Comparison of ENCODE assay signal across 10 cellular contexts in the genomic region with DNA sequence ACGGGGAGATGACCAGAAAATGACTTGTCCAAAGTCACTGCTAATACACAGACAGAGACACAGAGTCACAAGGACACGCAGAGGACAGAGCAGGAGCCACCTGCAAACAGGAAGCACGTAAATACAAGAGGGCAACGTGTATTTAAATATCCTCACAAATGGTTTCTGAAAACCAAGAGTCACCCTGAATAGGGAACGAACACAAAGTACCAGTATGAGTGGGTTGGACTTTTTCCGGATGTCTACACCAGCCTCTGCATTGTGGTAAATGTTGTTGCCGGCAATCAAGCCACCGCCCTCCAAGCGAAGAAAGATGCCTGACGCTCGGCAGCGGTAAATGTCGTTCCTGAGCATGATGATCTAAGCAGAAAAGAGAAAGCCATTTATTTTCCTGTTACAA. TPM values are rescaled to one million over a fixed set of nuclear protein-coding genes. Genes with fewer than 3 reads are reported as not detected.
A peak's percentile ranks its signal among the peaks of the same experiment; 100 is the strongest.
DNase-seq lines count a peak whose midpoint lies in the region; ATAC-seq and TF ChIP-seq lines count a peak whose summit lies in the region.
"Had no signal": no experiment of that assay in that cellular context is flagged by ENCODE, and none has a peak within 500 bp of the region (broad histone marks: within the 10 kb centered on the region; RNA-seq: fewer than 3 reads in every experiment).

No MANE protein-coding gene starts in this region.

- no peaks in the 10 kb centered on the region for H3K9me3 ChIP-seq in Peyer's patch
- no peaks in the 10 kb centered on the region for H3K9me3 ChIP-seq in left lung
- no peaks in the 10 kb centered on the region for H3K9me3 ChIP-seq in esophagus muscularis mucosa
- no peaks in the 10 kb centered on the region for H3K9me3 ChIP-seq in prostate gland

- TF ChIP-seq POLR2A in Peyer's patch (IDR thresholded peaks at IDR 0.05) (no peak), esophagus muscularis mucosa (IDR thresholded peaks at IDR 0.05; ENCODE audit: low read depth) (no peak), prostate gland (IDR thresholded peaks at IDR 0.05) (no peak)

- TF ChIP-seq EP300 in esophagus muscularis mucosa (IDR thresholded peaks at IDR 0.05) = no peak

- intact Hi-C loops in left lung (cut with DNase I) = no loop called here
- intact Hi-C loops in esophagus muscularis mucosa (cut with DNase I) = no loop called here
- intact Hi-C loops in prostate gland (cut with DNase I) = no loop called here

- H3K27me3 ChIP-seq in Peyer's patch (no peaks in the 10 kb centered on the region), left lung (no peaks in the 10 kb centered on the region), esophagus muscularis mucosa (no peaks in the 10 kb centered on the region), prostate gland (replicated peaks; ENCODE audit: insufficient read depth) (no peaks in the 10 kb centered on the region)

- H3K4me3 ChIP-seq in Peyer's patch (peak overlapping the region in 1 of 4 donors; percentile 14), left lung (no peak overlapping the region), esophagus muscularis mucosa (no peak overlapping the region), prostate gland (no peak overlapping the region)

- H3K4me1 ChIP-seq in Peyer's patch (peaks cover 0 to 5% (median 2%) of the 10 kb centered on the region in 4 donors), left lung (no peaks in the 10 kb centered on the region), esophagus muscularis mucosa (no peaks in the 10 kb centered on the region), prostate gland (replicated peaks) (no peaks in the 10 kb centered on the region)

- whole genome bisulfite sequencing in esophagus muscularis mucosa = 94% methylated on average over 13 of the region's 13 CpGs
- 93% methylated on average over 13 of the region's 13 CpGs for WGBS in prostate gland

- DNase-seq in Peyer's patch (peak in 2 of 3 donors; percentile 75 to 82), left lung (no peak), esophagus muscularis mucosa (ENCODE audit: extremely low spot score) (no peak), GF-D8 (lab: John Stamatoyannopoulos, UW) (no peak), prostate gland (ENCODE audit: low spot score) (no peak), KG1 (lab: John Stamatoyannopoulos, UW) (no peak)
- DNase-seq: activated gamma-delta T cell treated with Interleukin-2 at 50 U/mL for 16 hours, DMS153 had no signal

- H3K36me3 ChIP-seq in Peyer's patch (peaks cover 0 to 11% (median 0%) of the 10 kb centered on the region in 3 donors), left lung (peaks cover 0 to 24% of the 10 kb centered on the region in 2 donors), esophagus muscularis mucosa (peaks cover 20 to 80% (median 52%) of the 10 kb centered on the region in 4 donors), prostate gland (no peaks in the 10 kb centered on the region)

- TF ChIP-seq CTCF in Peyer's patch (IDR thresholded peaks at IDR 0.05) (no peak), left lung (IDR thresholded peaks at IDR 0.05) (no peak), esophagus muscularis mucosa (IDR thresholded peaks at IDR 0.05) (no peak), prostate gland (IDR thresholded peaks at IDR 0.05) (no peak)

- ATAC-seq in GM18499 (IDR thresholded peaks at IDR 0.05; ENCODE audit: insufficient read depth, unreplicated experiment) = peak; percentile 67
- ATAC-seq in GM21576 (IDR thresholded peaks at IDR 0.05; ENCODE audit: unreplicated experiment) = peak; percentile 69
- peak; percentile 27 for ATAC-seq in left lung

- H3K27ac ChIP-seq in Peyer's patch (peak overlapping the region; percentile 39 to 75 (median 68)), left lung (no peak overlapping the region), esophagus muscularis mucosa (replicated peaks in 1 of 4) (no peak overlapping the region), prostate gland (no peak overlapping the region)

RNA-seq across cellular contexts. Expression of a gene that starts 44.5 kb away (rescaled TPM):
- total RNA-seq in Peyer's patch = 10 to 100 TPM in 1 of 4 donors, 1 to 10 TPM in 3; 1.6 to 12.4 (median 4.2) TPM
- total RNA-seq in left lung = 1 to 10 TPM; 8.0 to 8.2 TPM
- 10 to 100 TPM in 1 of 4 donors, 1 to 10 TPM in 3; 5.5 to 11.2 (median 9.0) TPM for total RNA-seq in esophagus muscularis mucosa
- 10 to 100 TPM in 1 of 2 donors, 1 to 10 TPM in 1; 8.5 to 17.6 TPM for total RNA-seq in prostate gland

RNA-seq across cellular contexts. Expression of a gene that starts 46.0 kb away (rescaled TPM):
- total RNA-seq in Peyer's patch (10 to 100 TPM in 1 of 4 donors, 1 to 10 TPM in 3; 4.0 to 21.5 (median 8.1) TPM), left lung (10 to 100 TPM; 14.3 to 21.3 TPM), esophagus muscularis mucosa (10 to 100 TPM; 17.4 to 36.8 (median 24.5) TPM), prostate gland (10 to 100 TPM; 20.7 to 21.0 TPM)

Comparison
In these comparisons a context has a peak if more than half of its experiments do, and no peak if none do; other contexts are left out.
1. DNase-seq: peak in Peyer's patch (2 of 3); none in left lung (0 of 2), esophagus muscularis mucosa (single experiment), GF-D8 (single experiment), prostate gland (single experiment) and KG1 (single experiment).
2. H3K27ac ChIP-seq: peak in Peyer's patch (4 of 4); none in left lung (0 of 2), esophagus muscularis mucosa (0 of 4) and prostate gland (0 of 2).
3. Peak in every context shown above with its lines, with median percentiles within 50 percentile points of each other: ATAC-seq.